8 cellular contexts compared by ENCODE assay signal in genomic region chr12:104956870-104957301, GRCh38. TPM values are rescaled to one million over a fixed set of nuclear protein-coding genes. Genes with fewer than 3 reads are reported as not detected.
A peak's percentile ranks its signal among the peaks of the same experiment; 100 is the strongest.
DNase-seq lines count a peak whose midpoint lies in the region; ATAC-seq and TF ChIP-seq lines count a peak whose summit lies in the region.

No MANE protein-coding gene starts in this region.

- H3K27me3 ChIP-seq in SU-DHL-6 (ENCODE audit: low read length) (no peaks in the 10 kb centered on the region), thoracic aorta (replicated peaks; ENCODE audit: insufficient read depth) (no peaks in the 10 kb centered on the region), upper lobe of left lung (no peaks in the 10 kb centered on the region)

- TF ChIP-seq CTCF in SU-DHL-6 (IDR thresholded peaks at IDR 0.05; ENCODE audit: insufficient read depth, low read length, poor library complexity, severe bottlenecking): no peak
- TF ChIP-seq CTCF in foreskin fibroblast (IDR thresholded peaks at IDR 0.05; ENCODE audit: low read depth, low read length): no peak
- TF ChIP-seq CTCF in thoracic aorta (IDR thresholded peaks at IDR 0.05): no peak
- TF ChIP-seq CTCF in upper lobe of left lung (IDR thresholded peaks at IDR 0.05): no peak

- peaks cover 17 to 58% of the 10 kb centered on the region in 2 donors for H3K4me1 ChIP-seq in thoracic aorta (ENCODE audit: control insufficient read depth in 1 of 2, low read depth in 2 of 2)
- peaks cover 12 to 31% (median 24%) of the 10 kb centered on the region in 4 donors for H3K4me1 ChIP-seq in upper lobe of left lung

- peaks cover 20% of the 10 kb centered on the region for H3K4me1 Mint-ChIP-seq in activated T-cell treated with anti-CD3 and anti-CD28 coated beads, Interleukin-2, amount 50 U/mL, for 4 hours (ENCODE audit: low read depth)

- H3K9me2 ChIP-seq in SU-DHL-6 (replicated peaks; ENCODE audit: insufficient read depth, low read length): no peaks in the 10 kb centered on the region

- no peak overlapping the region for H3K27ac ChIP-seq in SU-DHL-6 (ENCODE audit: low read depth, low read length)
- peak overlapping the region; percentile 90 to 92 for H3K27ac ChIP-seq in thoracic aorta
- no peak overlapping the region for H3K27ac ChIP-seq in upper lobe of left lung

- TF ChIP-seq POLR2A in upper lobe of left lung (IDR thresholded peaks at IDR 0.05): no peak

- no peaks in the 10 kb centered on the region for H3K36me3 ChIP-seq in SU-DHL-6 (ENCODE audit: low read length)
- H3K36me3 ChIP-seq in thoracic aorta: no peaks in the 10 kb centered on the region
- H3K36me3 ChIP-seq in upper lobe of left lung: no peaks in the 10 kb centered on the region

- no peak for DNase-seq in activated T-cell treated with anti-CD3 and anti-CD28 coated beads, Interleukin-2, amount 50 U/mL, for 4 hours
- no peak for DNase-seq in activated T-cell treated with anti-CD3 and anti-CD28 coated beads, Interleukin-2, amount 50 U/mL, for 1 hour
- peak in 1 of 2 donors; percentile 41 for DNase-seq in foreskin fibroblast
- no peak for DNase-seq in thoracic aorta (ENCODE audit: low spot score)
- no peak for DNase-seq in islet precursor cell
- no peak for DNase-seq in upper lobe of left lung

- peaks cover 10% of the 10 kb centered on the region for H3F3A ChIP-seq in SU-DHL-6 (ENCODE audit: insufficient read depth)

- ATAC-seq in activated T-cell treated with anti-CD3 and anti-CD28 coated beads, Interleukin-2, amount 50 U/mL, for 4 hours: no peak
- ATAC-seq in thoracic aorta (ENCODE audit: insufficient number of reproducible peaks, low FRiP score, low read depth): no peak
- no peak for ATAC-seq in GM21390 (IDR thresholded peaks at IDR 0.05; ENCODE audit: unreplicated experiment)
- ATAC-seq in upper lobe of left lung (ENCODE audit: low FRiP score in 2 of 2): no peak

- no peaks in the 10 kb centered on the region for H3K9me3 Mint-ChIP-seq in activated T-cell treated with anti-CD3 and anti-CD28 coated beads, Interleukin-2, amount 50 U/mL, for 4 hours

- peak overlapping the region; percentile 78 for H3K4me2 ChIP-seq in SU-DHL-6 (ENCODE audit: low read depth, low read length, poor library complexity, severe bottlenecking)

- no peak overlapping the region for H2AFZ ChIP-seq in SU-DHL-6 (ENCODE audit: low read depth, low read length, severe bottlenecking)

- peak overlapping the region; percentile 84 for H3K4me3 Mint-ChIP-seq in activated T-cell treated with anti-CD3 and anti-CD28 coated beads, Interleukin-2, amount 50 U/mL, for 4 hours

- no peaks in the 10 kb centered on the region for H3K79me2 ChIP-seq in SU-DHL-6 (ENCODE audit: insufficient read depth, low read length)

- no peaks in the 10 kb centered on the region for H3K9me3 ChIP-seq in SU-DHL-6 (ENCODE audit: insufficient read depth, low read length)
- H3K9me3 ChIP-seq in thoracic aorta: no peaks in the 10 kb centered on the region
- H3K9me3 ChIP-seq in upper lobe of left lung: no peaks in the 10 kb centered on the region

- peak overlapping the region; percentile 76 for H3K4me3 ChIP-seq in SU-DHL-6 (ENCODE audit: insufficient read depth, low read length, poor library complexity, severe bottlenecking)
- peak overlapping the region; percentile 61 to 78 for H3K4me3 ChIP-seq in foreskin fibroblast (ENCODE audit: low read depth in 1 of 2, low read length in 2 of 2)
- H3K4me3 ChIP-seq in thoracic aorta: peak overlapping the region; percentile 86
- peak overlapping the region in 2 of 4 donors; percentile 84 to 91 for H3K4me3 ChIP-seq in upper lobe of left lung

- H3K9ac ChIP-seq in SU-DHL-6 (ENCODE audit: low read length): peak overlapping the region; percentile 67

- H3K27me3 Mint-ChIP-seq in activated T-cell treated with anti-CD3 and anti-CD28 coated beads, Interleukin-2, amount 50 U/mL, for 4 hours (ENCODE audit: low read depth): peaks cover 2% of the 10 kb centered on the region

- 53 to 63% methylated on average over 7 of the region's 7 CpGs for WGBS in upper lobe of left lung, 2 donors

- no peaks in the 10 kb centered on the region for H3K36me3 Mint-ChIP-seq in activated T-cell treated with anti-CD3 and anti-CD28 coated beads, Interleukin-2, amount 50 U/mL, for 4 hours (ENCODE audit: insufficient read depth)

- TF ChIP-seq EP300 in upper lobe of left lung (IDR thresholded peaks at IDR 0.05): no peak

- no peaks in the 10 kb centered on the region for H4K20me1 ChIP-seq in SU-DHL-6 (ENCODE audit: low read depth, low read length)

RNA-seq across cellular contexts. Expression of gene SLC41A2, which starts 1.2 kb away (rescaled TPM):
- 1 to 10 TPM; 4.3 to 8.3 (median 6.3) TPM for total RNA-seq in activated T-cell treated with anti-CD3 and anti-CD28 coated beads, Interleukin-2, amount 50 U/mL, for 4 hours
- total RNA-seq in thoracic aorta (100 to 1,000 TPM in 1 of 2 donors, 10 to 100 TPM in 1; 67.1 to 165 TPM), upper lobe of left lung (10 to 100 TPM; 16.0 to 67.0 (median 23.4) TPM)

RNA-seq across cellular contexts. Expression of gene NOPCHAP1, which starts 29.2 kb away (rescaled TPM):
- 10 to 100 TPM; 36.8 to 39.0 (median 38.8) TPM for total RNA-seq in activated T-cell treated with anti-CD3 and anti-CD28 coated beads, Interleukin-2, amount 50 U/mL, for 4 hours
- total RNA-seq in thoracic aorta (1 to 10 TPM; 2.0 to 3.5 TPM), upper lobe of left lung (10 to 100 TPM in 2 of 6 donors, 1 to 10 TPM in 4; 2.1 to 13.0 (median 7.6) TPM)

Comparison
In these comparisons a context has a peak if more than half of its experiments do, and no peak if none do; other contexts are left out.
1. H3K27ac ChIP-seq: peak in thoracic aorta (2 of 2); none in SU-DHL-6 (single experiment) and upper lobe of left lung (0 of 4).